In genomic region chr3:185937689-185938374, GRCh38 we compare ENCODE assay signal across 8 cellular contexts. TPM values are rescaled to one million over a fixed set of nuclear protein-coding genes. Genes with fewer than 3 reads are reported as not detected.
DNase-seq lines count a peak whose midpoint lies in the region; ATAC-seq and TF ChIP-seq lines count a peak whose summit lies in the region.

Gene TRA2B (minus strand): TSS chr3:185938014. CDS start chr3:185937860, 154 bp downstream.

- DNase-seq in GM10248 (ENCODE audit: extremely low spot score) (peak; percentile 98), NB4 (ENCODE audit: low read depth) (peak; percentile 98), SK-N-MC (ENCODE audit: low read depth, low spot score) (peak; percentile 97), non-pigmented ciliary epithelial cell (ENCODE audit: low read depth) (peak; percentile 85), superior temporal gyrus (ENCODE audit: extremely low spot score) (peak; percentile 99)
- DNase-seq in activated naive CD4-positive, alpha-beta T cell treated with anti-CD3 and anti-CD28 coated beads, Interleukin-2, amount 10 ng/mL, durations not matched to agents 7 days and 5 days: peak; percentile 99

- peak within 1 kb of the TSS; percentile 97 for H3K27ac ChIP-seq in SK-N-MC
- H3K27ac ChIP-seq in gastroesophageal sphincter: peak within 1 kb of the TSS; percentile 99 to 100 (median 100)

- peak within 1 kb of the TSS; percentile 100 for H3K27ac Mint-ChIP-seq in activated naive CD4-positive, alpha-beta T cell treated with anti-CD3 and anti-CD28 coated beads, Interleukin-2, amount 10 ng/mL, durations not matched to agents 7 days and 5 days

- H3K36me3 ChIP-seq in SK-N-MC (ENCODE audit: insufficient read depth, low read length): peaks cover 42% of the 10 kb centered on the region
- no peaks in the 10 kb centered on the region for H3K36me3 ChIP-seq in gastroesophageal sphincter

- 12% methylated on average over 7 of the region's 55 CpGs; no CpG with 5 or more reads in 1 of the 2 donors for WGBS in gastroesophageal sphincter (ENCODE audit: low coverage in 1 of 2), 2 donors

- ATAC-seq in HG02571 (IDR thresholded peaks at IDR 0.05; ENCODE audit: unreplicated experiment): peak; percentile 92
- peak; percentile 99 for ATAC-seq in gastroesophageal sphincter

- POLR2A ChIA-PET in GM10248 (lab: Yijun Ruan, JAX): interaction anchor here (0.6 to 3.5 kb wide), 6 partner anchors 11 to 846 kb away, joined by 3 to 35 read pairs (median 4); partner anchors contain the start of genes DNAJB11 and EIF4A2

- H3K4me1 Mint-ChIP-seq in activated naive CD4-positive, alpha-beta T cell treated with anti-CD3 and anti-CD28 coated beads, Interleukin-2, amount 10 ng/mL, durations not matched to agents 7 days and 5 days: peaks cover 34% of the 10 kb centered on the region

- H3K27me3 Mint-ChIP-seq in activated naive CD4-positive, alpha-beta T cell treated with anti-CD3 and anti-CD28 coated beads, Interleukin-2, amount 10 ng/mL, durations not matched to agents 7 days and 5 days: peaks cover 15% of the 10 kb centered on the region

- H3K9me3 Mint-ChIP-seq in activated naive CD4-positive, alpha-beta T cell treated with anti-CD3 and anti-CD28 coated beads, Interleukin-2, amount 10 ng/mL, durations not matched to agents 7 days and 5 days: peaks cover 4% of the 10 kb centered on the region

- H3K36me3 Mint-ChIP-seq in activated naive CD4-positive, alpha-beta T cell treated with anti-CD3 and anti-CD28 coated beads, Interleukin-2, amount 10 ng/mL, durations not matched to agents 7 days and 5 days: peaks cover 49% of the 10 kb centered on the region

- TF ChIP-seq CTCF in GM10248 (IDR thresholded peaks at IDR 0.05; ENCODE audit: control extremely low read depth, extremely low read depth, low read depth, missing control alignments): peak; percentile 28
- TF ChIP-seq CTCF in NB4 (IDR thresholded peaks at IDR 0.05; ENCODE audit: low read depth, low read length): peak; percentile 12
- TF ChIP-seq CTCF in gastroesophageal sphincter (IDR thresholded peaks at IDR 0.05): peak in 1 of 4 experiments; percentile 30

- TF ChIP-seq POLR2A in NB4 (IDR thresholded peaks at IDR 0.05; ENCODE audit: extremely low read depth, insufficient read length) (peak; percentile 100), gastroesophageal sphincter (IDR thresholded peaks at IDR 0.05) (peak; percentile 100)

- no peak for TF ChIP-seq EP300 in gastroesophageal sphincter (IDR thresholded peaks at IDR 0.05)

- CTCF ChIA-PET in GM10248 (lab: Yijun Ruan, JAX): interaction anchor here (1.0 kb wide), 1 partner anchor 39 kb away, joined by 3 read pairs; no protein-coding TSS in a partner anchor
- CTCF ChIA-PET in activated naive CD4-positive, alpha-beta T cell treated with anti-CD3 and anti-CD28 coated beads, Interleukin-2, amount 10 ng/mL, durations not matched to agents 7 days and 5 days (lab: Charles Lee): no interaction called here

- H3K4me3 ChIP-seq in NB4 (ENCODE audit: low read depth, low read length) (peak within 1 kb of the TSS; percentile 83), SK-N-MC (peak within 1 kb of the TSS; percentile 84), gastroesophageal sphincter (peak within 1 kb of the TSS; percentile 95 to 99)

- peaks cover 8 to 36% (median 13%) of the 10 kb centered on the region in 3 donors for H3K4me1 ChIP-seq in gastroesophageal sphincter

- H3K9ac ChIP-seq in SK-N-MC (ENCODE audit: insufficient read length): peak within 1 kb of the TSS; percentile 98

- no peaks in the 10 kb centered on the region for H3K9me3 ChIP-seq in SK-N-MC (ENCODE audit: low read depth, low read length)
- H3K9me3 ChIP-seq in gastroesophageal sphincter: no peaks in the 10 kb centered on the region

- no peaks in the 10 kb centered on the region for H3K27me3 ChIP-seq in gastroesophageal sphincter

- H3K4me3 Mint-ChIP-seq in activated naive CD4-positive, alpha-beta T cell treated with anti-CD3 and anti-CD28 coated beads, Interleukin-2, amount 10 ng/mL, durations not matched to agents 7 days and 5 days: peak within 1 kb of the TSS; percentile 99

RNA-seq across cellular contexts. Expression of gene TRA2B, which starts in this region (rescaled TPM):
- 100 to 1,000 TPM in 3 of 4 donors, 10 to 100 TPM in 1; 87.1 to 181 (median 129) TPM for total RNA-seq in gastroesophageal sphincter

Comparison
In these comparisons a context has a peak if more than half of its experiments do, and no peak if none do; other contexts are left out.
1. Peak in every context shown above with its lines: DNase-seq, ATAC-seq, H3K4me3 ChIP-seq and H3K27ac ChIP-seq.